Comparison of ENCODE assay signal across 21 cellular contexts in the genomic region with DNA sequence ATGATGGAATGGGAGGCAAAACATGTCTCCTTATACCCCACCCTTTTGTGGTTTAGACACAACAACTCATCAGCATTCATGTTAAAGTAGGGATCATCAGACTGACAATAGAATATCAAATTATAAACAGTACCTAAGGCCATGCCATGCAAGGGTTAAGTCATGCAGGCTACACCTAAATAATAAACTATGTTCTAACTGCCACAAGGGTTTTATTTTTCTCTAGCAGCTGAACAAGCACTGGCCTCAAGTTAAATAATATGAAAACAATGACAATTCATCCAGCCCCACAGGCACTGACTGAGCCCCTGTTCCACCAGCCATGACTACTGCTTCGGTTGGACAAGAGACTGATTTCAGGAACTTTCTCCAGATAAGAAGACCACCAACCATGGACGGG.
"Had no signal": no experiment of that assay in that cellular context is flagged by ENCODE, and none has a peak within 500 bp of the region (broad histone marks: within the 10 kb centered on the region; RNA-seq: fewer than 3 reads in every experiment).

No MANE protein-coding gene starts in this region.

- H3K4me3 ChIP-seq: coronary artery, dorsolateral prefrontal cortex, esophagus muscularis mucosa, gastroesophageal sphincter, heart left ventricle, hepatocyte, left lung, lower lobe of right lung had no signal

- ATAC-seq: foreskin keratinocyte, gastroesophageal sphincter, heart left ventricle, left lung, left ventricle myocardium superior, lower lobe of right lung had no signal

- H3K9me3 ChIP-seq: esophagus muscularis mucosa, gastroesophageal sphincter, heart left ventricle, left lung, lower lobe of right lung had no signal

- H3K36me3 ChIP-seq: esophagus muscularis mucosa, gastroesophageal sphincter, heart left ventricle, left lung, lower lobe of right lung had no signal

- DNase-seq: dermis blood vessel endothelial cell; dorsolateral prefrontal cortex; effector CD4-positive, alpha-beta T cell; effector memory CD4-positive, alpha-beta T cell; foreskin keratinocyte; heart left ventricle; hypothalamus; immature natural killer cell; islet precursor cell; kidney; kidney glomerular epithelial cell; left lung; left ventricle myocardium superior; lower lobe of right lung; mesendoderm; midbrain; naive B cell had no signal

- H3K4me1 ChIP-seq: esophagus muscularis mucosa, foreskin keratinocyte, gastroesophageal sphincter, heart left ventricle, left lung, lower lobe of right lung had no signal
